In genomic region chr19:35461788-35462187, GRCh38 we compare ENCODE assay signal across 12 cellular contexts. TPM values are rescaled to one million over a fixed set of nuclear protein-coding genes. Genes with fewer than 3 reads are reported as not detected.
"Had no signal": no experiment of that assay in that cellular context is flagged by ENCODE, and none has a peak within 500 bp of the region (broad histone marks: within the 10 kb centered on the region; RNA-seq: fewer than 3 reads in every experiment).

No MANE protein-coding gene starts in this region.

RNA-seq across cellular contexts. Expression of gene FFAR2, which starts 13.7 kb away (rescaled TPM):
- total RNA-seq: activated B cell treated with CpG ODN at 0.5 μM for 24 hours; activated CD4-positive, alpha-beta memory T cell treated with anti-CD3 and anti-CD28 coated beads for 36 hours; activated naive CD8-positive, alpha-beta T cell treated with anti-CD3 and anti-CD28 coated beads for 36 hours; activated T-cell treated with anti-CD3 and anti-CD28 coated beads, Interleukin-2, amount 50 U/mL, for 4 hours; activated T-helper 1 cell treated with anti-CD3 and anti-CD28 coated beads, Interleukin-12 subunit alpha, Interleukin-12 subunit beta, Interleukin-2, Interleukin-4 antibody, amounts not matched to agents 30 ng/mL and 10 ng/mL and 1 ng/mL, durations not matched to agents 14 hours and 24 hours and 36 hours; K562; NCI-H460; PC-3; SJSA1 had no signal
- polyA plus RNA-seq: K562, SK-N-SH had no signal

RNA-seq across cellular contexts. Expression of gene KRTDAP, which starts 28.5 kb away (rescaled TPM):
- total RNA-seq: activated B cell treated with CpG ODN at 0.5 μM for 24 hours; activated CD4-positive, alpha-beta memory T cell treated with anti-CD3 and anti-CD28 coated beads for 36 hours; activated naive CD8-positive, alpha-beta T cell treated with anti-CD3 and anti-CD28 coated beads for 36 hours; activated T-cell treated with anti-CD3 and anti-CD28 coated beads, Interleukin-2, amount 50 U/mL, for 4 hours; activated T-helper 1 cell treated with anti-CD3 and anti-CD28 coated beads, Interleukin-12 subunit alpha, Interleukin-12 subunit beta, Interleukin-2, Interleukin-4 antibody, amounts not matched to agents 30 ng/mL and 10 ng/mL and 1 ng/mL, durations not matched to agents 14 hours and 24 hours and 36 hours; aorta; K562; NCI-H460; PC-3; Peyer's patch; SJSA1 had no signal
- polyA plus RNA-seq: aorta, K562, SK-N-SH had no signal

RNA-seq across cellular contexts. Expression of gene DMKN, which starts 51.7 kb away (rescaled TPM):
- total RNA-seq: activated T-helper 1 cell treated with anti-CD3 and anti-CD28 coated beads, Interleukin-12 subunit alpha, Interleukin-12 subunit beta, Interleukin-2, Interleukin-4 antibody, amounts not matched to agents 30 ng/mL and 10 ng/mL and 1 ng/mL, durations not matched to agents 14 hours and 24 hours and 36 hours; SJSA1 had no signal
- polyA plus RNA-seq: SK-N-SH had no signal
